8 cellular contexts compared by ENCODE assay signal in genomic region chr12:30696103-30696408, GRCh38. TPM values are rescaled to one million over a fixed set of nuclear protein-coding genes. Genes with fewer than 3 reads are reported as not detected.
DNase-seq lines count a peak whose midpoint lies in the region; ATAC-seq, FAIRE-seq and TF ChIP-seq lines count a peak whose summit lies in the region.

No MANE protein-coding gene starts in this region.

- no peak; a peak in 1 of 4 replicates for TF ChIP-seq RAD21 in K562 (CRISPR knock-in tag; conservative IDR thresholded peaks at IDR 0.05 in 1 of 2, IDR thresholded peaks at IDR 0.05 in 1 of 2)

- H3K4me3 Mint-ChIP-seq in activated naive CD4-positive, alpha-beta T cell treated with anti-CD3 and anti-CD28 coated beads, Interleukin-2, amount 10 ng/mL, durations not matched to agents 7 days and 5 days = peak overlapping the region; percentile 98

- peaks cover 5% of the 10 kb centered on the region for H3K27me3 Mint-ChIP-seq in activated naive CD4-positive, alpha-beta T cell treated with anti-CD3 and anti-CD28 coated beads, Interleukin-2, amount 10 ng/mL, durations not matched to agents 7 days and 5 days

- peaks cover 46% of the 10 kb centered on the region for H3K79me2 ChIP-seq in K562 (ENCODE audit: control insufficient read depth, insufficient read depth, low read length)

- peak overlapping the region; percentile 84 to 100 for H3K9ac ChIP-seq in K562 (ENCODE audit: insufficient read depth in 1 of 2, low read depth in 2 of 2, low read length in 2 of 2)
- peak overlapping the region; percentile 96 for H3K9ac ChIP-seq in mucosa of stomach (ENCODE audit: low read length)

- H3K27ac Mint-ChIP-seq in activated naive CD4-positive, alpha-beta T cell treated with anti-CD3 and anti-CD28 coated beads, Interleukin-2, amount 10 ng/mL, durations not matched to agents 7 days and 5 days = peak overlapping the region; percentile 89

- H3K9me3 ChIP-seq in K562 (replicated peaks; ENCODE audit: control insufficient read depth, insufficient read depth, low read depth, low read length) (no peaks in the 10 kb centered on the region), mucosa of stomach (ENCODE audit: control insufficient read depth, low read length) (no peaks in the 10 kb centered on the region)

- H3K4me3 ChIP-seq in K562 (peak overlapping the region; percentile 78), mucosa of stomach (ENCODE audit: low read length) (peak overlapping the region; percentile 97)

- peak overlapping the region; percentile 100 for H2AFZ ChIP-seq in K562 (ENCODE audit: low read depth, low read length)

- H3K36me3 Mint-ChIP-seq in activated naive CD4-positive, alpha-beta T cell treated with anti-CD3 and anti-CD28 coated beads, Interleukin-2, amount 10 ng/mL, durations not matched to agents 7 days and 5 days = peaks cover 5% of the 10 kb centered on the region

- POLR2A ChIA-PET in K562 (lab: Yijun Ruan, JAX) = interaction anchor here (0.7 to 2.4 kb wide), 11 partner anchors 11 to 366 kb away, joined by 3 to 9 read pairs (median 3); partner anchors contain the start of gene CAPRIN2

- CTCF ChIA-PET in activated naive CD4-positive, alpha-beta T cell treated with anti-CD3 and anti-CD28 coated beads, Interleukin-2, amount 10 ng/mL, durations not matched to agents 7 days and 5 days (lab: Charles Lee) = interaction anchor here (0.7 to 1.1 kb wide), 2 partner anchors 29 to 376 kb away, joined by 3 read pairs; no protein-coding TSS in a partner anchor
- CTCF ChIA-PET in K562 (lab: Yijun Ruan, JAX; ENCODE audit: low intra/inter-chr PET ratio) = no interaction called here

- TF ChIP-seq CTCF in K562 (IDR thresholded peaks at IDR 0.05 in 2 of 3, conservative IDR thresholded peaks at IDR 0.05 in 1 of 3; ENCODE audit: insufficient read depth in 2 of 3, low read depth in 1 of 3, low read length in 3 of 3) = no peak

- FAIRE-seq in K562 (lab: Jason Lieb, UNC) = no peak

- ATAC-seq in HG03354 (IDR thresholded peaks at IDR 0.05; ENCODE audit: poor library complexity, severe bottlenecking, unreplicated experiment) = peak; percentile 39
- peak; percentile 43; the same call in 1 of the 3 replicates for ATAC-seq in K562

- no peak for TF ChIP-seq EP300 in K562 (IDR thresholded peaks at IDR 0.05; ENCODE audit: low read length)

- in situ Hi-C loops in K562 (cut with MboI) = no loop called here

- DNase-seq in activated naive CD4-positive, alpha-beta T cell treated with anti-CD3 and anti-CD28 coated beads, Interleukin-2, amount 10 ng/mL, durations not matched to agents 7 days and 5 days = no peak
- no peak for DNase-seq in activated naive CD4-positive, alpha-beta T cell (lab: John Stamatoyannopoulos, UW)
- DNase-seq in K562 (ENCODE audit: extremely low read depth in 1 of 4, low spot score in 3 of 4) (no peak), islet precursor cell (no peak), NCI-H2029 (lab: John Stamatoyannopoulos, UW) (no peak)
- DNase-seq in stimulated activated CD4-positive, alpha-beta T cell treated with anti-CD3 and anti-CD28 coated beads, Interleukin-12 subunit alpha, Interleukin-12 subunit beta, amount 100 ng/mL, for 4 hours = no peak

- H3K9me3 Mint-ChIP-seq in activated naive CD4-positive, alpha-beta T cell treated with anti-CD3 and anti-CD28 coated beads, Interleukin-2, amount 10 ng/mL, durations not matched to agents 7 days and 5 days = no peaks in the 10 kb centered on the region

- no peak for TF ChIP-seq POLR2A in K562 (conservative IDR thresholded peaks at IDR 0.05)

- H3K9me1 ChIP-seq in K562 (ENCODE audit: control insufficient read depth, insufficient read depth, low read length) = no peaks in the 10 kb centered on the region

- peak overlapping the region; percentile 97 for H3K4me2 ChIP-seq in K562 (ENCODE audit: insufficient read depth, low read length)

- H4K20me1 ChIP-seq in K562 (replicated peaks; ENCODE audit: control insufficient read depth, insufficient read depth, low read length) = 0 out of 2 replicates have a peak, but pooled peaks cover 2% of the 10 kb centered on the region

- WGBS in K562 (ENCODE audit: insufficient coverage, low coverage, missing lambda C conversion rate) = 3% methylated on average over 6 of the region's 6 CpGs

- H3K27ac ChIP-seq in K562 (ENCODE audit: extremely low read depth, low read depth, low read length) = peak overlapping the region; percentile 86

- peaks cover 11 to 13% of the 10 kb centered on the region in 2 experiments; a peak in 4 of 5 replicates for H3K4me1 ChIP-seq in K562 (replicated peaks in 1 of 2; ENCODE audit: control insufficient read depth in 2 of 2, insufficient read depth in 2 of 2, low read length in 2 of 2)
- peaks cover 14% of the 10 kb centered on the region for H3K4me1 ChIP-seq in mucosa of stomach (ENCODE audit: control insufficient read depth, insufficient read depth, low read length)

- H3K27me3 ChIP-seq in K562 (ENCODE audit: control insufficient read depth in 2 of 2, insufficient read depth in 2 of 2, low read length in 2 of 2) (no peaks in the 10 kb centered on the region), mucosa of stomach (ENCODE audit: control insufficient read depth, insufficient read depth, low read length) (no peaks in the 10 kb centered on the region)

- H3K36me3 ChIP-seq in K562 (ENCODE audit: control insufficient read depth, insufficient read depth, low read length) (no peaks in the 10 kb centered on the region), mucosa of stomach (ENCODE audit: control insufficient read depth, insufficient read depth, low read length) (no peaks in the 10 kb centered on the region)

- intact Hi-C loops in K562 (cut with micrococcal nuclease) = loop anchor here (10.0 kb wide), 1 partner anchor 109 kb away; no protein-coding TSS in a partner anchor

- TSS peak; percentile 94 for BruUV-seq in K562 (replicated peaks; lab: Mats Ljungman, UMichigan)

- H3K4me1 Mint-ChIP-seq in activated naive CD4-positive, alpha-beta T cell treated with anti-CD3 and anti-CD28 coated beads, Interleukin-2, amount 10 ng/mL, durations not matched to agents 7 days and 5 days = peaks cover 32% of the 10 kb centered on the region

TF ChIP-seq in K562, 482 proteins besides CTCF, POLR2A, EP300 and RAD21 (continues in another document):
- TF ChIP-seq DEAF1 (CRISPR knock-in tag; IDR thresholded peaks at IDR 0.05) = no peak
- 0 out of 2 replicates have a peak, but pooled peaks have one; percentile 7 for TF ChIP-seq MTA3 (IDR thresholded peaks at IDR 0.05; ENCODE audit: borderline replicate concordance)

RNA-seq across cellular contexts. Expression of gene IPO8, which starts 0.4 kb away (rescaled TPM):
- 26.7 and 70.1 TPM in 2 replicates for total RNA-seq in K562 (2011; cell fraction: chromatin; rRNA removed; ENCODE audit: low replicate concordance)
- 13.5 and 17.1 TPM in 2 replicates for total RNA-seq in K562 (2011; cell fraction: nucleolus; rRNA removed)
- total RNA-seq in K562 (2011; cell fraction: nucleoplasm; rRNA removed) = 21.3 and 37.5 TPM in 2 replicates
- 14.9 and 16.5 TPM in 2 replicates for total RNA-seq in K562 (2014; rRNA removed)
- total RNA-seq in K562 (2014; rRNA removed; fragmentation: Illumina TruSeq; extraction: Trizol) = 27.7 and 29.9 TPM in 2 replicates
- 24.1 and 24.7 TPM in 2 replicates for total RNA-seq in K562 (2015; rRNA removed; fragmentation: Illumina TruSeq; extraction: Trizol)
- 37.4 and 39.6 TPM in 2 replicates for total RNA-seq in K562 (2021)
- 15.5 and 22.9 TPM in 2 replicates for polyA plus RNA-seq in K562 (2011; rRNA removed)
- 6.8 and 9.9 TPM in 2 replicates for polyA plus RNA-seq in K562 (2011; cell fraction: cytosol; rRNA removed)
- 13.9 and 14.7 TPM in 2 replicates for polyA plus RNA-seq in K562 (2011; cell fraction: nucleus; rRNA removed)
- polyA plus RNA-seq in K562 (2012) = 19.1 and 23.0 TPM in 2 replicates
- polyA plus RNA-seq in K562 (2014; fragmentation: Illumina TruSeq; extraction: Trizol) = 26.4 and 29.1 TPM in 2 replicates
- polyA plus RNA-seq in K562 (2014; fragmentation: Nextera tagmentation; extraction: Ambion mirVana) = 10 to 100 TPM in 1 of 2 experiments, 1 to 10 TPM in 1; 6.5 to 10.9 TPM
- polyA plus RNA-seq in K562 (2014; rRNA removed) = 16.2 and 26.9 TPM in 2 replicates
- 48.5 and 55.2 TPM in 2 replicates for polyA minus RNA-seq in K562 (2011; rRNA and poly(A)+ RNA removed)
- 19.3 and 27.5 TPM in 2 replicates for polyA minus RNA-seq in K562 (2011; cell fraction: cytosol; rRNA and poly(A)+ RNA removed)
- 20.3 and 29.1 TPM in 2 replicates for polyA minus RNA-seq in K562 (2011; cell fraction: nucleus; rRNA and poly(A)+ RNA removed)

RNA-seq across cellular contexts. Expression of gene CAPRIN2, which starts 58.7 kb away (rescaled TPM):
- total RNA-seq in K562 (2011; cell fraction: chromatin; rRNA removed; ENCODE audit: low replicate concordance) = 22.1 and 98.5 TPM in 2 replicates
- total RNA-seq in K562 (2011; cell fraction: nucleolus; rRNA removed) = 8.2 and 17.9 TPM in 2 replicates
- 28.2 and 33.9 TPM in 2 replicates for total RNA-seq in K562 (2011; cell fraction: nucleoplasm; rRNA removed)
- total RNA-seq in K562 (2014; rRNA removed) (5.3 and 6.7 TPM in 2 replicates), K562 (2014; rRNA removed; fragmentation: Illumina TruSeq; extraction: Trizol) (8.9 and 10.0 TPM in 2 replicates), K562 (2015; rRNA removed; fragmentation: Illumina TruSeq; extraction: Trizol) (8.2 and 9.4 TPM in 2 replicates), K562 (2021) (7.4 and 8.3 TPM in 2 replicates)
- polyA plus RNA-seq in K562 (2011; rRNA removed) (12.3 and 14.5 TPM in 2 replicates), K562 (2014; fragmentation: Illumina TruSeq; extraction: Trizol) (11.1 and 12.3 TPM in 2 replicates), K562 (2014; fragmentation: Nextera tagmentation; extraction: Ambion mirVana) (1 to 10 TPM; 2.3 to 3.4 TPM), K562 (2014; rRNA removed) (8.8 and 9.4 TPM in 2 replicates)
- 3.6 and 6.2 TPM in 2 replicates for polyA plus RNA-seq in K562 (2011; cell fraction: cytosol; rRNA removed)
- polyA plus RNA-seq in K562 (2011; cell fraction: nucleus; rRNA removed) = 38.3 and 43.2 TPM in 2 replicates
- polyA plus RNA-seq in K562 (2012) = 5.6 and 10.0 TPM in 2 replicates
- polyA minus RNA-seq in K562 (2011; rRNA and poly(A)+ RNA removed) = 10.8 and 12.1 TPM in 2 replicates
- polyA minus RNA-seq in K562 (2011; cell fraction: cytosol; rRNA and poly(A)+ RNA removed) = 2.9 and 6.1 TPM in 2 replicates
- 8.9 and 16.7 TPM in 2 replicates for polyA minus RNA-seq in K562 (2011; cell fraction: nucleus; rRNA and poly(A)+ RNA removed)
